In the genomic region with DNA sequence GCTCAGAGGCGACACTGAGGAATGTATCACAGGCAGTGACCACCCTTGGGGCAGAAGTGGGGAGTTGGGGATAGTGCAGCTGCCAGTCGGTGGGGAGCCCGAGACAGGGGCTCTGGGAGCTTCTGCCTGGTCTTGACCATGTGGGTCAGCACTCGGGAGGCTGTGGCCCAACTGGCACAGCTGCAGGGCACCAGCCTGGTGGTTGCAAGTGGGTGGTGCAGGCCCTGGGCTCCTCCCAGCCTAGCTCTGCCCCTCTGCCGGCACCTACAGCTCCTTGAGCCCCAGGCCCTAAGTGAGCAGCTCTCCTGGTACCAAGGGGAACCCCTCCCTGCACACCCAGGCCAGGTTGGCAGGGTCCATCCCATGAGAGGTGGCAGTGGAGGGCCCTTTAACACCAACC, we compare ENCODE assay signal across 22 cellular contexts. TPM values are rescaled to one million over a fixed set of nuclear protein-coding genes. Genes with fewer than 3 reads are reported as not detected.
DNase-seq lines count a peak whose midpoint lies in the region; ATAC-seq and TF ChIP-seq lines count a peak whose summit lies in the region.
"Had no signal": no experiment of that assay in that cellular context is flagged by ENCODE, and none has a peak within 500 bp of the region (broad histone marks: within the 10 kb centered on the region; RNA-seq: fewer than 3 reads in every experiment).

No MANE protein-coding gene starts in this region.

- peaks cover 0 to 6% of the 10 kb centered on the region in 2 experiments; a peak in 1 of 4 replicates for H3K4me1 ChIP-seq in HCT116 (ENCODE audit: control insufficient read depth in 1 of 2, insufficient read depth in 2 of 2, low read length in 2 of 2)

- H3K9me2 ChIP-seq in HCT116 (ENCODE audit: insufficient read depth) = no peaks in the 10 kb centered on the region

- H3K4me3 ChIP-seq in HCT116 (replicated peaks in 1 of 2; ENCODE audit: low read depth in 1 of 2, low read length in 2 of 2) (no peak overlapping the region), dorsolateral prefrontal cortex (no peak overlapping the region)
- H3K4me3 ChIP-seq: GM23248, MG63, tibial artery had no signal

- no peaks in the 10 kb centered on the region for H3K9me3 Mint-ChIP-seq in progenitor cell of endocrine pancreas (ENCODE audit: low read depth)
- H3K9me3 Mint-ChIP-seq: activated naive CD8-positive, alpha-beta T cell treated with anti-CD3 and anti-CD28 coated beads, Interleukin-2, amount 50 U/mL, for 24 hours; activated T-helper 1 cell treated with anti-CD3 and anti-CD28 coated beads, Interleukin-12 subunit alpha, Interleukin-12 subunit beta, Interleukin-2, Interleukin-4 antibody, amounts not matched to agents 30 ng/mL and 10 ng/mL and 1 ng/mL, durations not matched to agents 14 hours and 24 hours and 36 hours; natural killer cell treated with Interleukin-12 subunit alpha and Interleukin-12 subunit beta and Interleukin-15 and Interleukin-18, amount 100 ng/mL, for 72 hours; T-helper 1 cell treated with Interleukin-12 subunit alpha and Interleukin-12 subunit beta and Interleukin-4 antibody, amounts not matched to agents 30 μg/mL and 1 μg/mL, for 36 hours had no signal

- H3K79me2 ChIP-seq in HCT116 (ENCODE audit: insufficient read depth, low read length) = no peaks in the 10 kb centered on the region

- no peak overlapping the region for H3K4me3 Mint-ChIP-seq in progenitor cell of endocrine pancreas (ENCODE audit: low read depth)
- H3K4me3 Mint-ChIP-seq: activated naive CD8-positive, alpha-beta T cell treated with anti-CD3 and anti-CD28 coated beads, Interleukin-2, amount 50 U/mL, for 24 hours; activated T-helper 1 cell treated with anti-CD3 and anti-CD28 coated beads, Interleukin-12 subunit alpha, Interleukin-12 subunit beta, Interleukin-2, Interleukin-4 antibody, amounts not matched to agents 30 ng/mL and 10 ng/mL and 1 ng/mL, durations not matched to agents 14 hours and 24 hours and 36 hours; CD14-positive monocyte; natural killer cell treated with Interleukin-12 subunit alpha and Interleukin-12 subunit beta and Interleukin-15 and Interleukin-18, amount 100 ng/mL, for 72 hours; T-helper 1 cell treated with Interleukin-12 subunit alpha and Interleukin-12 subunit beta and Interleukin-4 antibody, amounts not matched to agents 30 μg/mL and 1 μg/mL, for 36 hours had no signal

- H3K4me2 ChIP-seq in HCT116 (ENCODE audit: low read length) = no peak overlapping the region

- ATAC-seq in HCT116 = peak; percentile 62
- ATAC-seq in GM21529 (IDR thresholded peaks at IDR 0.05; ENCODE audit: unreplicated experiment) = no peak
- ATAC-seq: activated naive CD8-positive, alpha-beta T cell treated with anti-CD3 and anti-CD28 coated beads, Interleukin-2, amount 50 U/mL, for 24 hours; natural killer cell treated with Interleukin-12 subunit alpha and Interleukin-12 subunit beta and Interleukin-15 and Interleukin-18, amount 100 ng/mL, for 72 hours had no signal

- TF ChIP-seq POLR2A in HCT116 (IDR thresholded peaks at IDR 0.05; ENCODE audit: borderline replicate concordance, extremely low read depth, insufficient read depth, insufficient read length) = no peak

- RAD21 ChIA-PET in HCT116 (lab: Charles Lee; ENCODE audit: low non-redundant PET in 1 of 2, low total read pairs in 2 of 2, uncharacterized antibody in 2 of 2, unreplicated experiment in 2 of 2) = no interaction called here

- no TSS peak for BruUV-seq in HCT116 (replicated peaks; lab: Mats Ljungman, UMichigan)

- H3K36me3 Mint-ChIP-seq in progenitor cell of endocrine pancreas (ENCODE audit: insufficient read depth) = peaks cover 7% of the 10 kb centered on the region
- H3K36me3 Mint-ChIP-seq: natural killer cell treated with Interleukin-12 subunit alpha and Interleukin-12 subunit beta and Interleukin-15 and Interleukin-18, amount 100 ng/mL, for 72 hours had no signal

- DNase-seq in DMS 273 (lab: John Stamatoyannopoulos, UW; ENCODE audit: unreplicated experiment) = peak; percentile 44
- no peak for DNase-seq in DMS 273 treated with DMSO at 0.1 percent for 48 hours (lab: John Stamatoyannopoulos, UW)
- no peak for DNase-seq in HCT116 (ENCODE audit: low read depth, low spot score)
- DNase-seq in dorsolateral prefrontal cortex = no peak
- no peak for DNase-seq in progenitor cell of endocrine pancreas (ENCODE audit: low spot score, unreplicated experiment)
- no peak for DNase-seq in NCI-H2196 (lab: John Stamatoyannopoulos, UW; ENCODE audit: unreplicated experiment)
- no peak for DNase-seq in activated gamma-delta T cell (lab: John Stamatoyannopoulos, UW)
- DNase-seq: activated naive CD8-positive, alpha-beta T cell treated with anti-CD3 and anti-CD28 coated beads, Interleukin-2, amount 50 U/mL, for 24 hours; DMS53; GM23248; mesenchymal stem cell; MG63; NCI-H446; NK-92 treated with Interleukin-12 subunit alpha and Interleukin-12 subunit beta, amount 100 ng/mL, for 24 hours; tibial artery had no signal

- H4K20me1 ChIP-seq in HCT116 (ENCODE audit: insufficient read depth) = no peaks in the 10 kb centered on the region

- no peaks in the 10 kb centered on the region for H3K27me3 ChIP-seq in HCT116 (ENCODE audit: insufficient read depth, low read length)
- no peaks in the 10 kb centered on the region for H3K27me3 ChIP-seq in dorsolateral prefrontal cortex
- H3K27me3 ChIP-seq: MG63, tibial artery had no signal

- intact Hi-C loops in HCT116 (cut with micrococcal nuclease) = no loop called here
- intact Hi-C loops in dorsolateral prefrontal cortex (cut with DNase I) = no loop called here

- no peaks in the 10 kb centered on the region for H3K4me1 Mint-ChIP-seq in progenitor cell of endocrine pancreas (ENCODE audit: low read depth)
- H3K4me1 Mint-ChIP-seq: activated naive CD8-positive, alpha-beta T cell treated with anti-CD3 and anti-CD28 coated beads, Interleukin-2, amount 50 U/mL, for 24 hours; CD14-positive monocyte had no signal

- TF ChIP-seq CTCF in HCT116 (IDR thresholded peaks at IDR 0.05 in 2 of 3, conservative IDR thresholded peaks at IDR 0.05 in 1 of 3; ENCODE audit: borderline replicate concordance in 1 of 3, insufficient read depth in 1 of 3, low read depth in 2 of 3, low read length in 2 of 3) = peak in 1 of 3 experiments; percentile 35; a peak in 1 of 6 replicates
- peak in 11 of 56 donors; percentile 9 to 34 (median 15) for TF ChIP-seq CTCF in dorsolateral prefrontal cortex (IDR thresholded peaks at IDR 0.05 in 54 of 56, conservative IDR thresholded peaks at IDR 0.05 in 2 of 56; ENCODE audit: low read depth in 1 of 56, partially characterized antibody in 56 of 56)
- TF ChIP-seq CTCF in progenitor cell of endocrine pancreas (IDR thresholded peaks at IDR 0.05; ENCODE audit: unreplicated experiment) = peak; percentile 16

- H3K9me3 ChIP-seq in HCT116 (ENCODE audit: control insufficient read depth in 1 of 2, insufficient read depth in 1 of 2, low read depth in 1 of 2, low read length in 2 of 2) = no peaks in the 10 kb centered on the region
- H3K9me3 ChIP-seq: MG63, tibial artery had no signal

- H3K27ac ChIP-seq in HCT116 (ENCODE audit: low read depth, low read length) = no peak overlapping the region
- H3K27ac ChIP-seq in dorsolateral prefrontal cortex = peak overlapping the region in 55 of 59 donors; percentile 1 to 89 (median 73)
- H3K27ac ChIP-seq: 22Rv1, GM23248, tibial artery had no signal

- H3K36me3 ChIP-seq in HCT116 (ENCODE audit: control insufficient read depth in 1 of 2, insufficient read depth in 2 of 2, low read length in 2 of 2) = peaks cover 0 to 10% of the 10 kb centered on the region in 2 experiments; a peak in 2 of 4 replicates

- TF ChIP-seq RAD21 in HCT116 (IDR thresholded peaks at IDR 0.05; ENCODE audit: low read depth) = no peak

- CTCF ChIA-PET in HCT116 (lab: Charles Lee) = interaction anchor here (0.6 kb wide), 1 partner anchor 1770 kb away, joined by 3 read pairs; no protein-coding TSS in a partner anchor

- H2AFZ ChIP-seq in HCT116 (ENCODE audit: low read depth, low read length, poor library complexity, severe bottlenecking) = no peak overlapping the region
- H2AFZ ChIP-seq: GM23248 had no signal

- no peaks in the 10 kb centered on the region for H3K27me3 Mint-ChIP-seq in progenitor cell of endocrine pancreas
- H3K27me3 Mint-ChIP-seq: activated naive CD8-positive, alpha-beta T cell treated with anti-CD3 and anti-CD28 coated beads, Interleukin-2, amount 50 U/mL, for 24 hours; natural killer cell treated with Interleukin-12 subunit alpha and Interleukin-12 subunit beta and Interleukin-15 and Interleukin-18, amount 100 ng/mL, for 72 hours had no signal

- POLR2A ChIA-PET in HCT116 (lab: Charles Lee) = no interaction called here

- H3K9ac ChIP-seq in HCT116 (ENCODE audit: low read length) = no peak overlapping the region
- H3K9ac ChIP-seq: GM23248 had no signal

- H3K27ac Mint-ChIP-seq in progenitor cell of endocrine pancreas = no peak overlapping the region
- H3K27ac Mint-ChIP-seq: activated naive CD8-positive, alpha-beta T cell treated with anti-CD3 and anti-CD28 coated beads, Interleukin-2, amount 50 U/mL, for 24 hours; activated T-helper 1 cell treated with anti-CD3 and anti-CD28 coated beads, Interleukin-12 subunit alpha, Interleukin-12 subunit beta, Interleukin-2, Interleukin-4 antibody, amounts not matched to agents 30 ng/mL and 10 ng/mL and 1 ng/mL, durations not matched to agents 14 hours and 24 hours and 36 hours; natural killer cell treated with Interleukin-12 subunit alpha and Interleukin-12 subunit beta and Interleukin-15 and Interleukin-18, amount 100 ng/mL, for 72 hours; T-helper 1 cell treated with Interleukin-12 subunit alpha and Interleukin-12 subunit beta and Interleukin-4 antibody, amounts not matched to agents 30 μg/mL and 1 μg/mL, for 36 hours had no signal

TF ChIP-seq in HCT116, 20 proteins besides CTCF, POLR2A, EP300 and RAD21 (continues in another document):
- TF ChIP-seq, protein P1, sequence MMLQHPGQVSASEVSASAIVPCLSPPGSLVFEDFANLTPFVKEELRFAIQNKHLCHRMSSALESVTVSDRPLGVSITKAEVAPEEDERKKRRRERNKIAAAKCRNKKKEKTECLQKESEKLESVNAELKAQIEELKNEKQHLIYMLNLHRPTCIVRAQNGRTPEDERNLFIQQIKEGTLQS (IDR thresholded peaks at IDR 0.05) = no peak
- TF ChIP-seq ZFX (IDR thresholded peaks at IDR 0.05) (no peak), EZH2 (IDR thresholded peaks at IDR 0.05) (no peak), EZH2phosphoT487 (IDR thresholded peaks at IDR 0.05; ENCODE audit: borderline replicate concordance) (no peak), SIN3A (IDR thresholded peaks at IDR 0.05; ENCODE audit: low read depth) (no peak), FOSL1 (IDR thresholded peaks at IDR 0.05; ENCODE audit: low read depth) (no peak)

RNA-seq across cellular contexts. Expression of gene RASL10A, which starts 12.6 kb away (rescaled TPM):
- 0.96 TPM for total RNA-seq in HCT116 (2021; ENCODE audit: unreplicated experiment)
- polyA plus RNA-seq in HCT116 (2012) = 0.70 and 0.73 TPM in 2 replicates
- 10 to 100 TPM in 119 of 120 experiments, 1 to 10 TPM in 1; 8.9 to 47.8 (median 25.3) TPM for total RNA-seq in dorsolateral prefrontal cortex
- 0.31 and 1.2 TPM in 2 replicates for total RNA-seq in progenitor cell of endocrine pancreas
- total RNA-seq: fibroblast of lung, GM23248 had no signal
- polyA plus RNA-seq: fibroblast of lung had no signal

RNA-seq across cellular contexts. Expression of gene GAS2L1, which starts 21.6 kb away (rescaled TPM):
- 29.4 TPM for total RNA-seq in HCT116 (2021; ENCODE audit: unreplicated experiment)
- 21.6 and 22.7 TPM in 2 replicates for polyA plus RNA-seq in HCT116 (2012)
- total RNA-seq in dorsolateral prefrontal cortex = 100 to 1,000 TPM in 1 of 120 experiments, 10 to 100 TPM in 119; 33.5 to 139 (median 57.6) TPM
- 10.6 and 11.5 TPM in 2 replicates for total RNA-seq in progenitor cell of endocrine pancreas

RNA-seq across cellular contexts. Expression of gene EWSR1, which starts 60.0 kb away (rescaled TPM):
- total RNA-seq in HCT116 (2021; ENCODE audit: unreplicated experiment) (335 TPM), dorsolateral prefrontal cortex (100 to 1,000 TPM; 167 to 257 (median 211) TPM), progenitor cell of endocrine pancreas (442 and 443 TPM in 2 replicates)
- polyA plus RNA-seq in HCT116 (2012) = 335 and 364 TPM in 2 replicates
